In the genomic region with DNA sequence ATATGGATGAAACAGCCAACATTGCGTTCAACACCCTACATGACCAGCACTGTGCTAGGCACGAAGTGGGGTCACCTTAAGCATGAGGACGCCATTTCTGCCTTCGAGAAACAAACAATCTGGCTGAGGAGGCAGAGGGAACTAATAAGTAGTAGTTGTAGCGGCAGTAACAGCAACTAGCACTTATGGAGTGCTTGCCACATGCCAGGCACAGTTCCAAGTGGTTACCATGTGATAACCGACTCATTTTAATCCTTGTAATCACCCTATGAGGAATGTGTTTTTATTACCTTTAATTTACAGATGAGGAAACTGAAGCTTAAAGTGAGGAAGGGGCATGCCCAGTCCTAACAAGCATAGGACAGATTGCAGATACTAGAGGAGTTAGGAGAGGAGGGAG, we compare ENCODE assay signal across 23 cellular contexts. TPM values are rescaled to one million over a fixed set of nuclear protein-coding genes. Genes with fewer than 3 reads are reported as not detected.
DNase-seq lines count a peak whose midpoint lies in the region; ATAC-seq, FAIRE-seq and TF ChIP-seq lines count a peak whose summit lies in the region.
"Had no signal": no experiment of that assay in that cellular context is flagged by ENCODE, and none has a peak within 500 bp of the region (broad histone marks: within the 10 kb centered on the region; RNA-seq: fewer than 3 reads in every experiment).

No MANE protein-coding gene starts in this region.

- TF ChIP-seq CTCF in upper lobe of right lung (IDR thresholded peaks at IDR 0.05) (no peak), pancreas (IDR thresholded peaks at IDR 0.05) (no peak)

- intact Hi-C loops in left ventricle myocardium superior (cut with micrococcal nuclease), result no loop called here
- intact Hi-C loops in right cardiac atrium (cut with DNase I), result no loop called here
- intact Hi-C loops in upper lobe of right lung (cut with DNase I), result no loop called here
- intact Hi-C loops in pancreas (cut with DNase I), result no loop called here

- H3K36me3 ChIP-seq in upper lobe of right lung (no peaks in the 10 kb centered on the region), pancreas (no peaks in the 10 kb centered on the region)
- H3K36me3 ChIP-seq: esophagus squamous epithelium, sigmoid colon, tibial nerve had no signal

- H3K4me3 ChIP-seq in right cardiac atrium (ENCODE audit: low read length) (no peak overlapping the region), upper lobe of right lung (no peak overlapping the region), pancreas (no peak overlapping the region)
- H3K4me3 ChIP-seq: esophagus squamous epithelium, K562, sigmoid colon, tibial nerve had no signal

- FAIRE-seq in pancreas (lab: Jason Lieb, UNC), result no peak
- FAIRE-seq: K562 had no signal

- DNase-seq in left ventricle myocardium superior (peak; percentile 45), right cardiac atrium (no peak), NCI-H524 (lab: John Stamatoyannopoulos, UW) (peak; percentile 68 to 84), fibroblast of peridontal ligament (ENCODE audit: extremely low read depth) (peak; percentile 6), upper lobe of right lung (no peak), D341Med (ENCODE audit: low spot score) (no peak), pancreas (no peak)
- DNase-seq: activated CD4-positive, alpha-beta T cell treated with anti-CD3 and anti-CD28 coated beads, Interleukin-2, amount 10 ng/mL, durations not matched to agents 7 days and 5 days; activated CD8-positive, alpha-beta memory T cell treated with anti-CD3 and anti-CD28 coated beads, Interleukin-2, amount 50 U/mL, for 48 hours; activated effector memory CD4-positive, alpha-beta T cell treated with anti-CD3 and anti-CD28 coated beads, Interleukin-2, amount 50 U/mL, for 16 hours; CD4-positive, alpha-beta memory T cell; esophagus squamous epithelium; mesenchymal stem cell; naive thymus-derived CD4-positive, alpha-beta T cell; NCI-H510A; SIG-M5; sigmoid colon; stimulated activated naive CD4-positive, alpha-beta T cell had no signal

- no peak overlapping the region for H3K27ac ChIP-seq in right cardiac atrium (ENCODE audit: low read length)
- no peak overlapping the region for H3K27ac ChIP-seq in upper lobe of right lung
- H3K27ac ChIP-seq in pancreas, result no peak overlapping the region
- H3K27ac ChIP-seq: esophagus squamous epithelium, tibial nerve had no signal

- WGBS in right cardiac atrium, result 65% methylated on average over 6 of the region's 6 CpGs
- 73 to 78% methylated on average over 6 of the region's 6 CpGs for WGBS in pancreas, 2 donors

- H3K9me3 ChIP-seq in right cardiac atrium (ENCODE audit: control insufficient read depth, low read length) (no peaks in the 10 kb centered on the region), upper lobe of right lung (no peaks in the 10 kb centered on the region), pancreas (no peaks in the 10 kb centered on the region)
- H3K9me3 ChIP-seq: esophagus squamous epithelium, sigmoid colon, tibial nerve had no signal

- peak; percentile 45 for ATAC-seq in left ventricle myocardium superior
- ATAC-seq in right cardiac atrium, result no peak
- peak; percentile 53 for ATAC-seq in upper lobe of right lung
- ATAC-seq in HG02798 (IDR thresholded peaks at IDR 0.05; ENCODE audit: poor library complexity, unreplicated experiment), result no peak
- no peak for ATAC-seq in pancreas
- ATAC-seq: K562; naive thymus-derived CD4-positive, alpha-beta T cell had no signal

- no peaks in the 10 kb centered on the region for H3K27me3 ChIP-seq in right cardiac atrium (ENCODE audit: control insufficient read depth, insufficient read depth)
- H3K27me3 ChIP-seq in upper lobe of right lung, result no peaks in the 10 kb centered on the region
- H3K27me3 ChIP-seq in pancreas, result no peaks in the 10 kb centered on the region
- H3K27me3 ChIP-seq: esophagus squamous epithelium, sigmoid colon, tibial nerve had no signal

- peaks cover 24% of the 10 kb centered on the region for H3K4me1 ChIP-seq in right cardiac atrium (ENCODE audit: control insufficient read depth, insufficient read depth, low read length)
- H3K4me1 ChIP-seq in upper lobe of right lung, result no peaks in the 10 kb centered on the region
- no peaks in the 10 kb centered on the region for H3K4me1 ChIP-seq in pancreas
- H3K4me1 ChIP-seq: tibial nerve had no signal

RNA-seq across cellular contexts. Expression of a gene that starts 33.7 kb away (rescaled TPM):
- total RNA-seq in left ventricle myocardium superior (19.8 TPM), right cardiac atrium (10 to 100 TPM; 25.6 to 30.4 (median 27.9) TPM), upper lobe of right lung (6.3 TPM), pancreas (10 to 100 TPM in 1 of 6 donors, 1 to 10 TPM in 5; 6.6 to 18.6 (median 7.9) TPM)
- polyA plus RNA-seq in right cardiac atrium (11.4 TPM), pancreas (1 to 10 TPM; 2.5 to 4.1 TPM)
- total RNA-seq: activated CD4-positive, alpha-beta T cell treated with anti-CD3 and anti-CD28 coated beads, Interleukin-2, amount 10 ng/mL, durations not matched to agents 7 days and 5 days; CD4-positive, alpha-beta memory T cell; Daoy; K562; T-helper 1 cell treated with Interleukin-12 subunit alpha and Interleukin-12 subunit beta and Interleukin-4 antibody, amounts not matched to agents 30 ng/mL and 1 ng/mL, for 36 hours had no signal
- polyA plus RNA-seq: K562 had no signal

Comparison
In these comparisons a context has a peak if more than half of its experiments do, and no peak if none do; other contexts are left out.
1. ATAC-seq: peak in left ventricle myocardium superior (single experiment) and upper lobe of right lung (single experiment); none in right cardiac atrium (0 of 2), HG02798 (single experiment) and pancreas (0 of 4).
2. DNase-seq: peak in left ventricle myocardium superior (single experiment), NCI-H524 (2 of 2) and fibroblast of peridontal ligament (single experiment); none in right cardiac atrium (0 of 3), upper lobe of right lung (single experiment), D341Med (single experiment) and pancreas (0 of 6).